Comparison of ENCODE assay signal across 37 cellular contexts in the genomic region with DNA sequence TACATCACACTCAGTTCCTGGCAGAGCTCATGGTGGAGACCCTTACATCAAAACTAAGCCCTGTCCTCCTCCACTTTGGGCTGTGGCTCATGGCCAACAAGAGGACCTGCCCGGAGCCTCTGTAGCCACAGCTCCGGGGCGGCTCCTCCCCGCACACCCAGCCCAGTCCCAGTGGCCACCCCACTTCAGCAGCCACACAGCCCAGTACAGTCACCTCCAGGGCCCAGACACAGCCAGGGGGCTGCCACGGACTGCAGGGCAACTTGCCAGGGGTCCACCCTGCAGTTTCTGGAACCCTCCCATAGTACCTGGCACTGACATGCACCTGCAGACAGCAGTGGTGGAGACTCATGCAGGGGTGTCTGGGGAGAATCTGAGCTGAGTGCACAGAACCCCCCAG. TPM values are rescaled to one million over a fixed set of nuclear protein-coding genes. Genes with fewer than 3 reads are reported as not detected.
"Had no signal": no experiment of that assay in that cellular context is flagged by ENCODE, and none has a peak within 500 bp of the region (broad histone marks: within the 10 kb centered on the region; RNA-seq: fewer than 3 reads in every experiment).

No MANE protein-coding gene starts in this region.

- H3K36me3 ChIP-seq: adrenal gland, ascending aorta, brain microvascular endothelial cell, breast epithelium, cardiac muscle cell had no signal

- H3K4me1 ChIP-seq: adrenal gland, ascending aorta, breast epithelium had no signal

- DNase-seq: activated effector memory CD4-positive, alpha-beta T cell treated with anti-CD3 and anti-CD28 coated beads, Interleukin-2, amount 50 U/mL, for 16 hours; activated effector memory CD4-positive, alpha-beta T cell treated with Interleukin-2 at 50 U/mL for 16 hours; activated gamma-delta T cell; activated gamma-delta T cell treated with Interleukin-2 at 50 U/mL for 16 hours; activated naive CD4-positive, alpha-beta T cell; activated naive CD4-positive, alpha-beta T cell treated with anti-CD3 and anti-CD28 coated beads for 36 hours; activated naive CD4-positive, alpha-beta T cell treated with anti-CD3 and anti-CD28 coated beads, Interleukin-2, amount 10 ng/mL, durations not matched to agents 7 days and 5 days; activated naive CD4-positive, alpha-beta T cell treated with anti-CD3 and anti-CD28 coated beads, Interleukin-2, amount 50 U/mL, for 16 hours; activated naive CD4-positive, alpha-beta T cell treated with Interleukin-2 at 50 U/mL for 16 hours; activated naive CD8-positive, alpha-beta T cell treated with anti-CD3 and anti-CD28 coated beads for 36 hours; activated naive CD8-positive, alpha-beta T cell treated with anti-CD3 and anti-CD28 coated beads, Interleukin-2, amount 10 ng/mL, durations not matched to agents 7 days and 5 days; activated naive CD8-positive, alpha-beta T cell treated with anti-CD3 and anti-CD28 coated beads, Interleukin-2, amount 50 U/mL, for 24 hours; activated T-cell treated with anti-CD3 and anti-CD28 coated beads, Interleukin-2, amount 50 U/mL, for 1 hour; activated T-cell treated with anti-CD3 and anti-CD28 coated beads, Interleukin-2, amount 50 U/mL, for 24 hours; activated T-cell treated with anti-CD3 and anti-CD28 coated beads, Interleukin-2, amount 50 U/mL, for 4 hours; activated T-cell treated with anti-CD3 and anti-CD28 coated beads, Interleukin-2, amount 50 U/mL, for 48 hours; activated T-cell treated with anti-CD3 and anti-CD28 coated beads, Interleukin-2, amount 50 U/mL, for 72 hours; adrenal gland; amniotic stem cell; amygdala; anterior cingulate cortex; aorta; body of pancreas; brain microvascular endothelial cell; caudate nucleus; central memory CD4-positive, alpha-beta T cell; cerebellar nuclear complex had no signal

- H3K9me3 ChIP-seq: adrenal gland, ascending aorta, body of pancreas, breast epithelium had no signal

- ATAC-seq: activated naive CD4-positive, alpha-beta T cell treated with anti-CD3 and anti-CD28 coated beads, Interleukin-2, amount 50 U/mL, for 72 hours; activated naive CD8-positive, alpha-beta T cell treated with anti-CD3 and anti-CD28 coated beads, Interleukin-2, amount 50 U/mL, for 24 hours; activated T-cell treated with anti-CD3 and anti-CD28 coated beads, Interleukin-2, amount 50 U/mL, for 4 hours; activated T-cell treated with anti-CD3 and anti-CD28 coated beads, Interleukin-2, amount 50 U/mL, for 72 hours; activated T-helper 17 cell treated with anti-CD3 and anti-CD28 coated beads, Interleukin-2, amount 50 U/mL, for 72 hours; body of pancreas had no signal

- H3K27ac ChIP-seq: ascending aorta, body of pancreas, brain microvascular endothelial cell, breast epithelium, cardiac muscle cell had no signal

- FAIRE-seq: astrocyte, bronchial epithelial cell had no signal

- H3K4me3 ChIP-seq: adrenal gland, ascending aorta, body of pancreas, breast epithelium, cardiac muscle cell had no signal

- H3K27me3 ChIP-seq: ascending aorta, body of pancreas had no signal

RNA-seq across cellular contexts. Expression of a gene that starts 11.8 kb away (rescaled TPM):
- total RNA-seq: activated naive CD4-positive, alpha-beta T cell treated with anti-CD3 and anti-CD28 coated beads for 36 hours; activated naive CD4-positive, alpha-beta T cell treated with anti-CD3 and anti-CD28 coated beads, Interleukin-2, amount 50 U/mL, for 72 hours; activated naive CD8-positive, alpha-beta T cell treated with anti-CD3 and anti-CD28 coated beads for 36 hours; activated naive CD8-positive, alpha-beta T cell treated with anti-CD3 and anti-CD28 coated beads, Interleukin-2, amount 10 ng/mL, durations not matched to agents 7 days and 5 days; activated T-cell treated with anti-CD3 and anti-CD28 coated beads, Interleukin-2, amount 50 U/mL, for 4 hours; activated T-cell treated with anti-CD3 and anti-CD28 coated beads, Interleukin-2, amount 50 U/mL, for 72 hours; activated T-helper 1 cell treated with anti-CD3 and anti-CD28 coated beads, Interleukin-12 subunit alpha, Interleukin-12 subunit beta, Interleukin-2, Interleukin-4 antibody, amounts not matched to agents 30 ng/mL and 10 ng/mL and 1 ng/mL, durations not matched to agents 14 hours and 24 hours and 36 hours; activated T-helper 17 cell treated with anti-CD3 and anti-CD28 coated beads, Interleukin-2, amount 50 U/mL, for 72 hours; activated T-helper 2 cell treated with anti-CD3 and anti-CD28 coated beads, Interferon-gamma antibody, Interleukin-2, Interleukin-4, amounts not matched to agents 10 μg/mL and 5 μg/mL and 100 μg/mL, durations not matched to agents 14 hours and 24 hours and 36 hours; aorta; ascending aorta; astrocyte; bronchial epithelial cell; chondrocyte had no signal
